In the genomic region with DNA sequence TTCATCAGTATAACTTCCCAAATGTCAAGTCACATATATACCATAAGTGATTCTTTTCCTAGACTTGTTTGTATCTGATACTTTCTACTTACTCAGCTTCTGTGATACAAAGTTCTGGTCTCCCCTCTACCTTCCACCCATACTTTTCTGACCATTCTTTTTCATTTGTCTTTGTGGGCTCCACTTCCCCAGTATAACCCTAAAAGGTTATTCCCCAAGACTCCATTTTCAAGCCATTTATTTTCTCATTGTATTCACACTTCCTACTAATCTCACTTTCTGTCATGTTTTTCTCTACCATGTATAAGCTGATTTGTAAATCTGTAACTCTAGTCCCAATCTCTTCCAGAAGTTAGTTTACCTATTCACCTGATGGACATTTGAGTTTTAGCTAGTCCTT, we compare ENCODE assay signal across 13 cellular contexts. TPM values are rescaled to one million over a fixed set of nuclear protein-coding genes. Genes with fewer than 3 reads are reported as not detected.
DNase-seq lines count a peak whose midpoint lies in the region; ATAC-seq and TF ChIP-seq lines count a peak whose summit lies in the region.
"Had no signal": no experiment of that assay in that cellular context is flagged by ENCODE, and none has a peak within 500 bp of the region (broad histone marks: within the 10 kb centered on the region; RNA-seq: fewer than 3 reads in every experiment).

No MANE protein-coding gene starts in this region.

- no peak overlapping the region for H2AFZ ChIP-seq in mammary epithelial cell (ENCODE audit: low read depth, low read length)
- H2AFZ ChIP-seq: PC-9 had no signal

- H3K27me3 ChIP-seq in mammary epithelial cell (ENCODE audit: insufficient read depth, low read length) (no peaks in the 10 kb centered on the region), colonic mucosa (no peaks in the 10 kb centered on the region)

- no peaks in the 10 kb centered on the region for H3K9me3 Mint-ChIP-seq in MCF 10A (ENCODE audit: unreplicated experiment)
- H3K9me3 Mint-ChIP-seq in activated T-helper 17 cell treated with anti-CD3 and anti-CD28 coated beads, Interleukin-2, amount 50 U/mL, for 72 hours = no peaks in the 10 kb centered on the region
- H3K9me3 Mint-ChIP-seq: CD4-positive, CD25-positive, alpha-beta regulatory T cell had no signal

- dilution Hi-C loops in mammary epithelial cell (cut with HindIII; ENCODE audit: low sequenced_read_pairs) = no loop called here

- in situ Hi-C loops in mammary epithelial cell (cut with MboI; ENCODE audit: low sequenced_read_pairs in 2 of 2) = no loop called here

- H4K20me1 ChIP-seq in mammary epithelial cell (ENCODE audit: insufficient read depth, low read length) = no peaks in the 10 kb centered on the region

- no peak overlapping the region for H3K9ac ChIP-seq in mammary epithelial cell (ENCODE audit: insufficient read depth, low read length)
- H3K9ac ChIP-seq in colonic mucosa (ENCODE audit: low read depth in 2 of 2, low read length in 2 of 2) = no peak overlapping the region

- H3K27me3 Mint-ChIP-seq in MCF 10A (ENCODE audit: insufficient read depth, unreplicated experiment) = no peaks in the 10 kb centered on the region
- no peaks in the 10 kb centered on the region for H3K27me3 Mint-ChIP-seq in activated T-helper 17 cell treated with anti-CD3 and anti-CD28 coated beads, Interleukin-2, amount 50 U/mL, for 72 hours
- H3K27me3 Mint-ChIP-seq: CD4-positive, CD25-positive, alpha-beta regulatory T cell had no signal

- CTCF ChIA-PET in MCF 10A (lab: Yijun Ruan, JAX) = no interaction called here
- CTCF ChIA-PET in mammary epithelial cell (lab: Charles Lee; ENCODE audit: low non-redundant PET) = no interaction called here

- H3K36me3 ChIP-seq in mammary epithelial cell (ENCODE audit: insufficient read depth, low read length) (peaks cover 8% of the 10 kb centered on the region), colonic mucosa (no peaks in the 10 kb centered on the region)

- H3K27ac ChIP-seq in mammary epithelial cell (ENCODE audit: insufficient read depth, low read depth, low read length) (no peak overlapping the region), colonic mucosa (no peak overlapping the region)
- H3K27ac ChIP-seq: PC-9 had no signal

- intact Hi-C loops in MCF 10A (cut with micrococcal nuclease) = no loop called here
- intact Hi-C loops in mammary epithelial cell (cut with micrococcal nuclease) = no loop called here
- intact Hi-C loops in colonic mucosa (cut with DNase I) = no loop called here

- peak; percentile 64 for ATAC-seq in GM18907 (IDR thresholded peaks at IDR 0.05; ENCODE audit: unreplicated experiment)
- peak; percentile 50 for ATAC-seq in activated T-helper 17 cell treated with anti-CD3 and anti-CD28 coated beads, Interleukin-2, amount 50 U/mL, for 72 hours (replicated peaks)

- BruUV-seq in MCF 10A (replicated peaks; lab: Mats Ljungman, UMichigan) (no TSS peak), mammary epithelial cell (replicated peaks; lab: Mats Ljungman, UMichigan) (no TSS peak)

- POLR2A ChIA-PET in MCF 10A (lab: Yijun Ruan, JAX) = no interaction called here

- peaks cover 63% of the 10 kb centered on the region for H3K36me3 Mint-ChIP-seq in MCF 10A (ENCODE audit: insufficient read depth, unreplicated experiment)
- H3K36me3 Mint-ChIP-seq in activated T-helper 17 cell treated with anti-CD3 and anti-CD28 coated beads, Interleukin-2, amount 50 U/mL, for 72 hours (ENCODE audit: low read depth) = peaks cover 88% of the 10 kb centered on the region

- no peak overlapping the region for H3K4me3 Mint-ChIP-seq in MCF 10A (ENCODE audit: unreplicated experiment)
- no peak overlapping the region for H3K4me3 Mint-ChIP-seq in activated T-helper 17 cell treated with anti-CD3 and anti-CD28 coated beads, Interleukin-2, amount 50 U/mL, for 72 hours
- H3K4me3 Mint-ChIP-seq: CD4-positive, CD25-positive, alpha-beta regulatory T cell had no signal

- no peak for TF ChIP-seq CTCF in MCF 10A (IDR thresholded peaks at IDR 0.05; ENCODE audit: unreplicated experiment)
- no peak for TF ChIP-seq CTCF in mammary epithelial cell (conservative IDR thresholded peaks at IDR 0.05 in 1 of 2, IDR thresholded peaks at IDR 0.05 in 1 of 2; ENCODE audit: extremely low read depth in 1 of 2, insufficient read depth in 1 of 2, low read depth in 1 of 2, low read length in 2 of 2)
- TF ChIP-seq CTCF in colonic mucosa (IDR thresholded peaks at IDR 0.05) = no peak

- H3K79me2 ChIP-seq in mammary epithelial cell (ENCODE audit: insufficient read depth, low read length) = no peaks in the 10 kb centered on the region

- H3K4me2 ChIP-seq in mammary epithelial cell (ENCODE audit: insufficient read depth, low read depth, low read length) = no peak overlapping the region
- H3K4me2 ChIP-seq: PC-9 had no signal

- no peaks in the 10 kb centered on the region for H3K9me3 ChIP-seq in mammary epithelial cell (replicated peaks; ENCODE audit: insufficient read depth, low read length)
- H3K9me3 ChIP-seq in colonic mucosa = no peaks in the 10 kb centered on the region

- peak overlapping the region; percentile 0 for H3K27ac Mint-ChIP-seq in MCF 10A (ENCODE audit: low read depth, unreplicated experiment)
- peak overlapping the region; percentile 0 for H3K27ac Mint-ChIP-seq in activated T-helper 17 cell treated with anti-CD3 and anti-CD28 coated beads, Interleukin-2, amount 50 U/mL, for 72 hours

- DNase-seq in MCF 10A (ENCODE audit: unreplicated experiment) (no peak), mammary epithelial cell (no peak), colonic mucosa (no peak), NCI-H1417 treated with DMSO at 0.1 percent for 48 hours (lab: John Stamatoyannopoulos, UW) (no peak), NCI-H1694 treated with DMSO at 0.1 percent for 48 hours (lab: John Stamatoyannopoulos, UW) (no peak)
- DNase-seq: AML-193; CD4-positive, CD25-positive, alpha-beta regulatory T cell; DND-41; GOT3; NCI-H1436 treated with DMSO at 0.1 percent for 48 hours; PC-9 had no signal

- H3K4me3 ChIP-seq in mammary epithelial cell (replicated peaks in 1 of 3; ENCODE audit: insufficient read depth in 1 of 3, low read depth in 2 of 3, low read length in 3 of 3) = no peak overlapping the region
- H3K4me3 ChIP-seq in colonic mucosa = no peak overlapping the region
- H3K4me3 ChIP-seq: PC-9 had no signal

- H3K4me1 ChIP-seq in mammary epithelial cell (ENCODE audit: insufficient read depth, low read length) (no peaks in the 10 kb centered on the region), colonic mucosa (no peaks in the 10 kb centered on the region)

- no peaks in the 10 kb centered on the region for H3K4me1 Mint-ChIP-seq in MCF 10A (ENCODE audit: insufficient read depth, unreplicated experiment)
- H3K4me1 Mint-ChIP-seq in activated T-helper 17 cell treated with anti-CD3 and anti-CD28 coated beads, Interleukin-2, amount 50 U/mL, for 72 hours = peaks cover 10% of the 10 kb centered on the region

RNA-seq across cellular contexts. Expression of a gene that starts 34.0 kb away (rescaled TPM):
- 33.5 and 34.6 TPM in 2 replicates for total RNA-seq in MCF 10A (2022)
- total RNA-seq in mammary epithelial cell = 10 to 100 TPM; 21.1 to 23.3 TPM
- 8.0 TPM for polyA plus RNA-seq in mammary epithelial cell
- 1.7 TPM for polyA minus RNA-seq in mammary epithelial cell
- 10 to 100 TPM; 41.7 to 47.5 TPM for total RNA-seq in activated T-helper 17 cell treated with anti-CD3 and anti-CD28 coated beads, Interleukin-2, amount 50 U/mL, for 72 hours
- 10 to 100 TPM; 10.8 to 12.5 TPM for total RNA-seq in colonic mucosa

RNA-seq across cellular contexts. Expression of a gene that starts 34.1 kb away (rescaled TPM):
- total RNA-seq in MCF 10A (2022) (2.5 and 2.7 TPM in 2 replicates), mammary epithelial cell (1 to 10 TPM; 4.2 to 4.7 TPM), colonic mucosa (1 to 10 TPM; 4.5 to 6.3 TPM)
- polyA plus RNA-seq in mammary epithelial cell = 4.6 TPM
- polyA minus RNA-seq in mammary epithelial cell = not detected
- total RNA-seq in activated T-helper 17 cell treated with anti-CD3 and anti-CD28 coated beads, Interleukin-2, amount 50 U/mL, for 72 hours = 10 to 100 TPM; 20.8 to 33.0 TPM

RNA-seq across cellular contexts. Expression of a gene that starts 51.4 kb away (rescaled TPM):
- total RNA-seq in MCF 10A (2022) (62.4 and 66.9 TPM in 2 replicates), mammary epithelial cell (10 to 100 TPM; 44.2 to 51.0 TPM), colonic mucosa (10 to 100 TPM; 47.2 to 75.6 TPM)
- 7.4 TPM for polyA plus RNA-seq in mammary epithelial cell
- 15.3 TPM for polyA minus RNA-seq in mammary epithelial cell
- 10 to 100 TPM; 29.7 to 39.1 TPM for total RNA-seq in activated T-helper 17 cell treated with anti-CD3 and anti-CD28 coated beads, Interleukin-2, amount 50 U/mL, for 72 hours
